Comparison of ENCODE assay signal across 20 cellular contexts in the genomic region with DNA sequence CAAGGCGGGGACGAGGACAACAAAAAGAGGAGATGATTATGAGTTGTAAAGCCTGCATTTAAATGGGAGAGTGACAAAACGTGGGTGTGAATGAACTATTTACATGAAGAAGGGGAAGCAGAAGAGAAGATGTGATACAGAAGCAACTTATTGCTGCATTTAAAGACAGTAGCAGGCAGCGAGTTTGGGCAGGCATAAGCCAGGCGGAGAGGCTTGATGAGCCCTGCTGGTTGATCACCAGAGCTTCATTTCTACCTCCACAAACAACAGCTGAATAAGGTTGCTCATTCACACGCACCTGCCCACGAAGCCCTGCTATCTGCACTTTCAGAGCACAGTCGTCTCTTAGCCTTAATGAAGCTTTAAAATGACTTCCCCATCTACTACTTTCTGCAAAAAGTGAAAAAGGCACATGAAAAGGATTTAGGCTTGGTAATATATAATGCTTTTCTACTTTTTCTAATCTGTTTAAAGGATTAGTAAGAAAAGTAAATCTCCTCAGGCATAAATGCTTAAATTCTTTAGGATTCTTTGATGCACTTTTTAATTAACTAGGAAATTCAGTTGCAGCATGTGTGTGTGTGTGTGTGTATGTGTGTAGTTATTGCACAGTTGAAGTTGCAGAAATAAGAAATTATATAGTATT. TPM values are rescaled to one million over a fixed set of nuclear protein-coding genes. Genes with fewer than 3 reads are reported as not detected.
"Had no signal": no experiment of that assay in that cellular context is flagged by ENCODE, and none has a peak within 500 bp of the region (broad histone marks: within the 10 kb centered on the region; RNA-seq: fewer than 3 reads in every experiment).

No MANE protein-coding gene starts in this region.

- H3K4me3 Mint-ChIP-seq: activated CD8-positive, alpha-beta T cell treated with anti-CD3 and anti-CD28 coated beads for 36 hours; activated naive CD4-positive, alpha-beta T cell treated with anti-CD3 and anti-CD28 coated beads, Interleukin-2, amount 50 U/mL, for 24 hours; activated T-cell treated with anti-CD3 and anti-CD28 coated beads, Interleukin-2, amount 50 U/mL, for 4 hours; natural killer cell had no signal

- H3K27me3 ChIP-seq: adrenal gland, colonic mucosa had no signal

- H3K4me1 Mint-ChIP-seq: activated naive CD4-positive, alpha-beta T cell treated with anti-CD3 and anti-CD28 coated beads, Interleukin-2, amount 50 U/mL, for 24 hours had no signal

- H3K27ac ChIP-seq: adrenal gland, colonic mucosa, right atrium auricular region, skin epidermis had no signal

- H3K27ac Mint-ChIP-seq: activated CD8-positive, alpha-beta T cell treated with anti-CD3 and anti-CD28 coated beads for 36 hours; activated naive CD4-positive, alpha-beta T cell treated with anti-CD3 and anti-CD28 coated beads, Interleukin-2, amount 50 U/mL, for 24 hours; natural killer cell had no signal

- H3K9me3 Mint-ChIP-seq: activated CD8-positive, alpha-beta T cell treated with anti-CD3 and anti-CD28 coated beads for 36 hours; activated naive CD4-positive, alpha-beta T cell treated with anti-CD3 and anti-CD28 coated beads, Interleukin-2, amount 50 U/mL, for 24 hours; activated T-cell treated with anti-CD3 and anti-CD28 coated beads, Interleukin-2, amount 50 U/mL, for 4 hours; natural killer cell had no signal

- H3K9me3 ChIP-seq: adrenal gland, colonic mucosa, mucosa of descending colon, right atrium auricular region had no signal

- H3K4me3 ChIP-seq: adrenal gland, colonic mucosa, mucosa of descending colon, right atrium auricular region, skin epidermis had no signal

- ATAC-seq: activated CD8-positive, alpha-beta T cell treated with anti-CD3 and anti-CD28 coated beads for 36 hours; activated T-cell treated with anti-CD3 and anti-CD28 coated beads, Interleukin-2, amount 50 U/mL, for 4 hours; esophagus mucosa; left lobe of liver; mucosa of descending colon; natural killer cell; stimulated activated naive CD8-positive, alpha-beta T cell treated with anti-CD3 and anti-CD28 coated beads, Interleukin-15, Interleukin-2, amounts not matched to agents 100 U/mL and 50 U/mL, for 24 hours had no signal

- H3K4me1 ChIP-seq: adrenal gland, colonic mucosa had no signal

- H3K36me3 ChIP-seq: adrenal gland, colonic mucosa, right atrium auricular region had no signal

- DNase-seq: activated CD8-positive, alpha-beta T cell treated with anti-CD3 and anti-CD28 coated beads for 36 hours; activated effector memory CD4-positive, alpha-beta T cell treated with Interleukin-2 at 50 U/mL for 16 hours; activated T-cell treated with anti-CD3 and anti-CD28 coated beads, Interleukin-2, amount 50 U/mL, for 4 hours; adrenal gland; central memory CD4-positive, alpha-beta T cell; colonic mucosa; islet precursor cell; mucosa of descending colon; natural killer cell; posterior cingulate gyrus; stimulated activated CD4-positive, alpha-beta T cell treated with anti-CD3 and anti-CD28 coated beads, Interleukin-4, amount 100 ng/mL, for 24 hours; stimulated activated naive CD8-positive, alpha-beta T cell treated with anti-CD3 and anti-CD28 coated beads, Interleukin-15, Interleukin-2, amounts not matched to agents 100 U/mL and 50 U/mL, for 24 hours; T1000; trophoblast cell had no signal

RNA-seq across cellular contexts. Expression of a gene that starts 3.1 kb away (rescaled TPM):
- total RNA-seq: activated CD8-positive, alpha-beta T cell treated with anti-CD3 and anti-CD28 coated beads for 36 hours; activated T-cell treated with anti-CD3 and anti-CD28 coated beads, Interleukin-2, amount 50 U/mL, for 4 hours; lung microvascular endothelial cell had no signal
